Comparison of ENCODE assay signal across 8 cellular contexts in genomic region chr15:66946578-66947164, GRCh38.
DNase-seq lines count a peak whose midpoint lies in the region; ATAC-seq and TF ChIP-seq lines count a peak whose summit lies in the region.

No MANE protein-coding gene starts in this region.

- no peak overlapping the region for H3K4me3 Mint-ChIP-seq in CD4-positive, alpha-beta memory T cell

- no peaks in the 10 kb centered on the region for H3K27me3 ChIP-seq in CD4-positive, alpha-beta memory T cell (ENCODE audit: insufficient read depth, low read length)
- H3K27me3 ChIP-seq in PC-3 (ENCODE audit: low read length) = no peaks in the 10 kb centered on the region
- H3K27me3 ChIP-seq in neural cell (ENCODE audit: insufficient read depth, low read depth, low read length) = no peaks in the 10 kb centered on the region

- H3K9me2 ChIP-seq in PC-3 (replicated peaks; ENCODE audit: low read length) = no peaks in the 10 kb centered on the region
- H3K9me2 ChIP-seq in neural cell (ENCODE audit: insufficient read depth, low read length) = no peaks in the 10 kb centered on the region

- ATAC-seq in PC-3 (peak; percentile 59), HG02642 (IDR thresholded peaks at IDR 0.05; ENCODE audit: poor library complexity, unreplicated experiment) (no peak)

- TF ChIP-seq CTCF in PC-3 (conservative IDR thresholded peaks at IDR 0.05; ENCODE audit: low read depth, low read length) (peak; percentile 82), neural cell (IDR thresholded peaks at IDR 0.05; ENCODE audit: poor library complexity, severe bottlenecking) (peak; percentile 93)

- DNase-seq in CD4-positive, alpha-beta memory T cell = peak; percentile 65 to 73 (median 71)
- peak; percentile 69 for DNase-seq in HPDE6-E6E7 (ENCODE audit: extremely low spot score)
- peak; percentile 79 for DNase-seq in PC-3
- peak; percentile 61 for DNase-seq in activated T-cell treated with anti-CD3 and anti-CD28 coated beads for 48 hours (ENCODE audit: low read depth)
- DNase-seq in fibroblast of gingiva (ENCODE audit: low read depth) = peak; percentile 44
- DNase-seq in substantia nigra (lab: John Stamatoyannopoulos, UW) = peak in 40 of 49 donors; percentile 1 to 66 (median 33)

- H3K36me3 ChIP-seq in CD4-positive, alpha-beta memory T cell (ENCODE audit: insufficient read depth, low read length) = no peaks in the 10 kb centered on the region
- H3K36me3 ChIP-seq in PC-3 (ENCODE audit: low read depth, low read length) = no peaks in the 10 kb centered on the region
- no peaks in the 10 kb centered on the region for H3K36me3 ChIP-seq in neural cell (ENCODE audit: insufficient read depth, low read length)

- TF ChIP-seq RAD21 in neural cell (conservative IDR thresholded peaks at IDR 0.05) = peak; percentile 97

- H3K4me1 ChIP-seq in CD4-positive, alpha-beta memory T cell (ENCODE audit: insufficient read depth, low read length) = no peaks in the 10 kb centered on the region
- H3K4me1 ChIP-seq in PC-3 (ENCODE audit: insufficient read depth, low read length) = peaks cover 26% of the 10 kb centered on the region

- peaks cover 0 to 4% (median 2%) of the 10 kb centered on the region in 4 donors for H3K4me1 Mint-ChIP-seq in CD4-positive, alpha-beta memory T cell

- H3K27me3 Mint-ChIP-seq in CD4-positive, alpha-beta memory T cell = no peaks in the 10 kb centered on the region

- intact Hi-C loops in CD4-positive, alpha-beta memory T cell (cut with micrococcal nuclease) = loop anchor here (1.0 to 5.0 kb wide), 6 partner anchors 136 to 890 kb away; no protein-coding TSS in a partner anchor
- intact Hi-C loops in PC-3 (cut with micrococcal nuclease) = loop anchor here (1.0 to 5.0 kb wide), 4 partner anchors 118 to 357 kb away; partner anchors contain the start of gene SMAD3

- H3K9me3 Mint-ChIP-seq in CD4-positive, alpha-beta memory T cell = peaks cover 0 to 2% (median 0%) of the 10 kb centered on the region in 8 donors

- H3K27ac ChIP-seq in CD4-positive, alpha-beta memory T cell (ENCODE audit: low read depth, low read length) = no peak overlapping the region
- H3K27ac ChIP-seq in PC-3 (ENCODE audit: low read length) (no peak overlapping the region), neural cell (ENCODE audit: low read length) (no peak overlapping the region), substantia nigra (ENCODE audit: low read depth, low read length, poor library complexity, severe bottlenecking) (no peak overlapping the region)

- H3K4me2 ChIP-seq in PC-3 (ENCODE audit: low read length) (peak overlapping the region; percentile 71), neural cell (ENCODE audit: low read length) (no peak overlapping the region)

- H3F3A ChIP-seq in PC-3 (ENCODE audit: low read length, unreplicated experiment) (no peaks in the 10 kb centered on the region), neural cell (ENCODE audit: insufficient read depth, low read length, poor library complexity, severe bottlenecking) (no peaks in the 10 kb centered on the region)

- H3K9ac ChIP-seq in PC-3 (ENCODE audit: low read length) (no peak overlapping the region), neural cell (ENCODE audit: low read length) (no peak overlapping the region)

- BruUV-seq in PC-3 (replicated peaks; lab: Mats Ljungman, UMichigan) = no TSS peak

- H3K9me3 ChIP-seq in CD4-positive, alpha-beta memory T cell (ENCODE audit: control insufficient read depth in 1 of 2, low read length in 2 of 2) = no peaks in the 10 kb centered on the region
- H3K9me3 ChIP-seq in PC-3 (ENCODE audit: low read length) (no peaks in the 10 kb centered on the region), neural cell (ENCODE audit: low read length) (no peaks in the 10 kb centered on the region)

- no peak overlapping the region for H3K27ac Mint-ChIP-seq in CD4-positive, alpha-beta memory T cell

- H4K20me1 ChIP-seq in PC-3 (ENCODE audit: low read length) = no peaks in the 10 kb centered on the region
- no peaks in the 10 kb centered on the region for H4K20me1 ChIP-seq in neural cell (ENCODE audit: insufficient read depth)

- no peaks in the 10 kb centered on the region for H3K36me3 Mint-ChIP-seq in CD4-positive, alpha-beta memory T cell

- no peak for TF ChIP-seq EP300 in neural cell (conservative IDR thresholded peaks at IDR 0.05; ENCODE audit: poor library complexity, severe bottlenecking)

- H3K79me2 ChIP-seq in PC-3 (ENCODE audit: low read length) (no peaks in the 10 kb centered on the region), neural cell (replicated peaks; ENCODE audit: insufficient read depth, low read length) (no peaks in the 10 kb centered on the region)

- CTCF ChIA-PET in CD4-positive, alpha-beta memory T cell (lab: Charles Lee; ENCODE audit: partially characterized antibody) = interaction anchor here (0.7 to 12.4 kb wide), 29 partner anchors 10 to 910 kb away, joined by 3 to 184 read pairs (median 4); partner anchors contain the start of genes AAGAB and IQCH
- CTCF ChIA-PET in PC-3 (lab: Charles Lee) = interaction anchor here (0.5 to 1.9 kb wide), 6 partner anchors 15 to 446 kb away, joined by 3 to 9 read pairs (median 4); no protein-coding TSS in a partner anchor

- POLR2A ChIA-PET in CD4-positive, alpha-beta memory T cell (lab: Charles Lee; ENCODE audit: partially characterized antibody) = interaction anchor here (0.6 to 1.9 kb wide), 6 partner anchors 172 to 357 kb away, joined by 3 to 10 read pairs (median 4); partner anchors contain the start of genes AAGAB and IQCH
- POLR2A ChIA-PET in PC-3 (lab: Charles Lee; ENCODE audit: unreplicated experiment) = interaction anchor here (0.5 to 0.8 kb wide), 2 partner anchors 101 to 242 kb away, joined by 3 read pairs; no protein-coding TSS in a partner anchor

- H2AFZ ChIP-seq in PC-3 (ENCODE audit: low read length) (peak overlapping the region; percentile 67), neural cell (ENCODE audit: low read depth, low read length) (no peak overlapping the region)

- no peak overlapping the region for H3K4me3 ChIP-seq in CD4-positive, alpha-beta memory T cell (ENCODE audit: low read length in 2 of 2)
- H3K4me3 ChIP-seq in PC-3 (ENCODE audit: low read length) (peak overlapping the region; percentile 26; the same call in 1 of the 2 replicates), neural cell (ENCODE audit: low read length) (no peak overlapping the region)

TF ChIP-seq in neural cell, 6 proteins besides CTCF, POLR2A, EP300 and RAD21:
- TF ChIP-seq MXI1 (conservative IDR thresholded peaks at IDR 0.05; ENCODE audit: poor library complexity, severe bottlenecking) (no peak), TAF1 (IDR thresholded peaks at IDR 0.05; ENCODE audit: low read depth) (no peak), POLR2AphosphoS5 (IDR thresholded peaks at IDR 0.05) (no peak), SMC3 (conservative IDR thresholded peaks at IDR 0.05; ENCODE audit: poor library complexity) (peak; percentile 96), EZH2 (IDR thresholded peaks at IDR 0.05; ENCODE audit: borderline replicate concordance, insufficient read depth, low read length, poor library complexity, severe bottlenecking) (no peak)
- TF ChIP-seq, protein P1, sequence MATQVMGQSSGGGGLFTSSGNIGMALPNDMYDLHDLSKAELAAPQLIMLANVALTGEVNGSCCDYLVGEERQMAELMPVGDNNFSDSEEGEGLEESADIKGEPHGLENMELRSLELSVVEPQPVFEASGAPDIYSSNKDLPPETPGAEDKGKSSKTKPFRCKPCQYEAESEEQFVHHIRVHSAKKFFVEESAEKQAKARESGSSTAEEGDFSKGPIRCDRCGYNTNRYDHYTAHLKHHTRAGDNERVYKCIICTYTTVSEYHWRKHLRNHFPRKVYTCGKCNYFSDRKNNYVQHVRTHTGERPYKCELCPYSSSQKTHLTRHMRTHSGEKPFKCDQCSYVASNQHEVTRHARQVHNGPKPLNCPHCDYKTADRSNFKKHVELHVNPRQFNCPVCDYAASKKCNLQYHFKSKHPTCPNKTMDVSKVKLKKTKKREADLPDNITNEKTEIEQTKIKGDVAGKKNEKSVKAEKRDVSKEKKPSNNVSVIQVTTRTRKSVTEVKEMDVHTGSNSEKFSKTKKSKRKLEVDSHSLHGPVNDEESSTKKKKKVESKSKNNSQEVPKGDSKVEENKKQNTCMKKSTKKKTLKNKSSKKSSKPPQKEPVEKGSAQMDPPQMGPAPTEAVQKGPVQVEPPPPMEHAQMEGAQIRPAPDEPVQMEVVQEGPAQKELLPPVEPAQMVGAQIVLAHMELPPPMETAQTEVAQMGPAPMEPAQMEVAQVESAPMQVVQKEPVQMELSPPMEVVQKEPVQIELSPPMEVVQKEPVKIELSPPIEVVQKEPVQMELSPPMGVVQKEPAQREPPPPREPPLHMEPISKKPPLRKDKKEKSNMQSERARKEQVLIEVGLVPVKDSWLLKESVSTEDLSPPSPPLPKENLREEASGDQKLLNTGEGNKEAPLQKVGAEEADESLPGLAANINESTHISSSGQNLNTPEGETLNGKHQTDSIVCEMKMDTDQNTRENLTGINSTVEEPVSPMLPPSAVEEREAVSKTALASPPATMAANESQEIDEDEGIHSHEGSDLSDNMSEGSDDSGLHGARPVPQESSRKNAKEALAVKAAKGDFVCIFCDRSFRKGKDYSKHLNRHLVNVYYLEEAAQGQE (IDR thresholded peaks at IDR 0.05; ENCODE audit: borderline replicate concordance) = no peak
